ENCODE assay signal across 8 cellular contexts in genomic region chr21:17611414-17612022, GRCh38. TPM values are rescaled to one million over a fixed set of nuclear protein-coding genes. Genes with fewer than 3 reads are reported as not detected.
DNase-seq lines count a peak whose midpoint lies in the region; ATAC-seq, FAIRE-seq and TF ChIP-seq lines count a peak whose summit lies in the region.

No MANE protein-coding gene starts in this region.

- peak overlapping the region; percentile 92 for H3K4me3 Mint-ChIP-seq in activated naive CD8-positive, alpha-beta T cell

- H4K20me1 ChIP-seq in GM23248 (ENCODE audit: insufficient read depth), result no peaks in the 10 kb centered on the region

- intact Hi-C loops in Right ventricle myocardium superior (cut with DNase I) (no loop called here), pancreas (cut with DNase I) (no loop called here), thyroid gland (cut with DNase I) (no loop called here)

- H3K79me2 ChIP-seq in GM23248 (ENCODE audit: insufficient read depth), result peaks cover 50% of the 10 kb centered on the region

- H3K4me2 ChIP-seq in GM23248 (ENCODE audit: unreplicated experiment), result peak overlapping the region; percentile 87

- 1% methylated on average over 26 of the region's 26 CpGs for WGBS in GM23248 (ENCODE audit: low coverage in 1 of 2, low lambda C conversion rate in 2 of 2, missing lambda C conversion rate in 2 of 2), 2 experiments
- WGBS in pancreas, 2 donors, result 0% methylated on average over 26 of the region's 26 CpGs
- WGBS in thyroid gland, 2 donors, result 1% methylated on average over 26 of the region's 26 CpGs

- ATAC-seq in SK-N-SH treated with all-trans-retinoic acid at 6 μM for 48 hours, result peak; percentile 85
- ATAC-seq in Right ventricle myocardium superior (ENCODE audit: poor library complexity), result peak; percentile 79
- peak; percentile 69 to 81 (median 72) for ATAC-seq in pancreas

- peaks cover 10% of the 10 kb centered on the region for H3K36me3 Mint-ChIP-seq in activated naive CD8-positive, alpha-beta T cell

- peak overlapping the region; percentile 97 for H3K9ac ChIP-seq in ES-I3 (ENCODE audit: low read depth, low read length)
- H3K9ac ChIP-seq in GM23248, result peak overlapping the region; percentile 95

- H3K4me1 Mint-ChIP-seq in activated naive CD8-positive, alpha-beta T cell (ENCODE audit: low read depth), result peaks cover 32% of the 10 kb centered on the region

- no peaks in the 10 kb centered on the region for H3K27me3 ChIP-seq in GM23248 (replicated peaks; ENCODE audit: insufficient read depth)
- H3K27me3 ChIP-seq in pancreas, result no peaks in the 10 kb centered on the region
- H3K27me3 ChIP-seq in thyroid gland, result no peaks in the 10 kb centered on the region

- H3K4me1 ChIP-seq in ES-I3 (ENCODE audit: insufficient read depth, low read length), result no peaks in the 10 kb centered on the region
- peaks cover 8% of the 10 kb centered on the region for H3K4me1 ChIP-seq in GM23248 (ENCODE audit: insufficient read depth)
- H3K4me1 ChIP-seq in pancreas, result peaks cover 5% of the 10 kb centered on the region in 3 donors
- H3K4me1 ChIP-seq in thyroid gland, result peaks cover 16% of the 10 kb centered on the region in 2 donors

- H3K9me3 ChIP-seq in ES-I3 (ENCODE audit: control insufficient read depth, insufficient read depth, low read length) (no peaks in the 10 kb centered on the region), GM23248 (ENCODE audit: low read depth) (no peaks in the 10 kb centered on the region), KOPT-K1 (ENCODE audit: insufficient read depth, low read length, poor library complexity, severe bottlenecking) (no peaks in the 10 kb centered on the region), pancreas (no peaks in the 10 kb centered on the region), thyroid gland (no peaks in the 10 kb centered on the region)

- in situ Hi-C loops in GM23248 (cut with MboI), result no loop called here

- no peaks in the 10 kb centered on the region for H3K27me3 Mint-ChIP-seq in activated naive CD8-positive, alpha-beta T cell

- FAIRE-seq in pancreas (lab: Jason Lieb, UNC), result peak; percentile 37

- H2AFZ ChIP-seq in GM23248, result peak overlapping the region; percentile 99

- H3K27ac ChIP-seq in GM23248 (peak overlapping the region; percentile 80), KOPT-K1 (ENCODE audit: low read depth, low read length, poor library complexity, severe bottlenecking) (peak overlapping the region; percentile 81), pancreas (peak overlapping the region; percentile 50 to 88 (median 70)), thyroid gland (peak overlapping the region; percentile 95 to 97 (median 96))

- no peaks in the 10 kb centered on the region for H3K9me2 ChIP-seq in GM23248 (ENCODE audit: insufficient read depth)

- TF ChIP-seq POLR2A in thyroid gland (IDR thresholded peaks at IDR 0.05), result peak in 1 of 2 donors; percentile 81

- no peaks in the 10 kb centered on the region for H3K9me3 Mint-ChIP-seq in activated naive CD8-positive, alpha-beta T cell (ENCODE audit: low read depth)

- H3K27ac Mint-ChIP-seq in activated naive CD8-positive, alpha-beta T cell, result peak overlapping the region; percentile 91

- peaks cover 29% of the 10 kb centered on the region for H3F3A ChIP-seq in GM23248 (ENCODE audit: insufficient read depth)

- DNase-seq in GM23248, result peak; percentile 97
- peak; percentile 88 for DNase-seq in Right ventricle myocardium superior
- DNase-seq in pancreas, result peak; percentile 56 to 81 (median 75)
- peak; percentile 80 to 85 for DNase-seq in thyroid gland

- H3K36me3 ChIP-seq in ES-I3 (ENCODE audit: insufficient read depth, low read length), result peaks cover 4% of the 10 kb centered on the region
- no peaks in the 10 kb centered on the region for H3K36me3 ChIP-seq in GM23248 (ENCODE audit: low read depth)
- peaks cover 28% of the 10 kb centered on the region for H3K36me3 ChIP-seq in KOPT-K1 (ENCODE audit: insufficient read depth, low read length)
- H3K36me3 ChIP-seq in pancreas, result peaks cover 0 to 4% (median 0%) of the 10 kb centered on the region in 3 donors
- no peaks in the 10 kb centered on the region for H3K36me3 ChIP-seq in thyroid gland

- TF ChIP-seq CTCF in pancreas (IDR thresholded peaks at IDR 0.05) (no peak), thyroid gland (IDR thresholded peaks at IDR 0.05) (no peak)

- H3K4me3 ChIP-seq in GM23248 (peak overlapping the region; percentile 97), pancreas (peak overlapping the region; percentile 49 to 81 (median 64)), thyroid gland (replicated peaks in 1 of 3) (peak overlapping the region; percentile 57 to 94 (median 89))

TF ChIP-seq in SK-N-SH treated with all-trans-retinoic acid at 6 μM for 48 hours, 23 proteins besides CTCF, POLR2A, EP300 and RAD21:
- TF ChIP-seq ZFP3 (CRISPR knock-in tag; IDR thresholded peaks at IDR 0.05) (peak; percentile 34; the same call in 1 of the 2 replicates), SNAI2 (CRISPR knock-in tag; IDR thresholded peaks at IDR 0.05) (peak; percentile 69; the same call in 1 of the 2 replicates), CSRNP3 (CRISPR knock-in tag; IDR thresholded peaks at IDR 0.05) (no peak), ZFP30 (CRISPR knock-in tag; IDR thresholded peaks at IDR 0.05) (no peak), CSDC2 (CRISPR knock-in tag; IDR thresholded peaks at IDR 0.05) (peak; percentile 89; the same call in 1 of the 2 replicates), CREB5 (CRISPR knock-in tag; IDR thresholded peaks at IDR 0.05; ENCODE audit: low read depth) (peak; percentile 71; the same call in 1 of the 2 replicates), TSHZ2 (CRISPR knock-in tag; IDR thresholded peaks at IDR 0.05) (0 out of 2 replicates have a peak, but pooled peaks have one; percentile 47), ZNF565 (CRISPR knock-in tag; conservative IDR thresholded peaks at IDR 0.05; ENCODE audit: low read depth) (0 out of 2 replicates have a peak, but pooled peaks have one; percentile 30)

RNA-seq across cellular contexts. Expression of gene BTG3, which starts 1.2 kb away (rescaled TPM):
- 15.6 and 22.8 TPM in 2 replicates for total RNA-seq in GM23248 (2014; rRNA removed; shearing (Covaris generic))
- polyA plus RNA-seq in GM23248 (2016; fragmentation: Nextera tagmentation; extraction: Ambion mirVana) (43.7 and 44.4 TPM in 2 replicates), pancreas (10 to 100 TPM; 23.0 to 36.3 TPM)
- total RNA-seq in Right ventricle myocardium superior (4.2 TPM), pancreas (10 to 100 TPM in 3 of 6 donors, 1 to 10 TPM in 3; 8.8 to 12.4 (median 10.3) TPM), thyroid gland (10 to 100 TPM; 37.5 to 79.1 (median 61.9) TPM)

Comparison
In these comparisons a context has a peak if more than half of its experiments do, and no peak if none do; other contexts are left out.
1. Peak in every context shown above with its lines: DNase-seq, ATAC-seq, H3K4me3 ChIP-seq and H3K27ac ChIP-seq.